ENCODE assay signal across 8 cellular contexts in the genomic region with DNA sequence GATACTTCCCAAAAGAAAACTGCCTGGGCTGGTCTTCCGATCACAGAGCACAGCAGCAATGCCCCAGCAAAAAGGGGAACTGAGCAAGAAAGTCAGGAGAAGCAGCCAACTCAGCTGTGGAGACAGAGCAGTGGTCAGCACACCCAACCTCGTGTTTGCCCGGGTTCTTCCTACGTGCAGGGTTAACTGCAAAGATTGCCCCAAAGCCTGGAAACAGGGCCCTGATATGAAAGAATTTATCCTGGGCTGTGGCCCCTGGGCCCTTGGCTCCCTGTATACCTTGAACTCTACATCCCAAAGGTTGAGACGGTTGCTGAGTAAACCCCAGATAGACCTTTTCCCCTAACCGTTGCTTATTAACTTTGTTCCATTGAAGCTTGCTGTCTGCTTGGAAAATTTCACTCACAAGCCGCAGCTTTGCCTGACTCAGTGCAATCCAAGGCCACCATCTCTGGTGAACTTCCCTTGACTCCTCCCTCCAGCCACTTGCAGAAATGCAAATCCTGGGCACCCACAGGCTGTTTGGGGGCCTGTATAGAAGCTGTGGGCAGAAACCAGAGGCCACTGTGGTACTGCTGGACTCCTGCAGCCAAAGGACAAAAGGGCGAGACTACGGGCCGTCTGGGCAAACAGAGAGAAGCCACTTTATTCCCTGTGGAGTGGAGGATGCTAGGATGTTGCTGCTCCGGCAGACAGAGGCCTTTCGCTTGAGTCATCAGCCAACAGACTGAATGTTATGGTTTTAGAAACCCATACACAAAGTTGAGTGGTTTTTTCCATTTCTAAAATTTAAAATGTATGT. TPM values are rescaled to one million over a fixed set of nuclear protein-coding genes. Genes with fewer than 3 reads are reported as not detected.
A peak's percentile ranks its signal among the peaks of the same experiment; 100 is the strongest.
DNase-seq lines count a peak whose midpoint lies in the region; ATAC-seq lines count a peak whose summit lies in the region.

No MANE protein-coding gene starts in this region.

- H3K9me3 ChIP-seq in iPS-18a (ENCODE audit: control insufficient read depth, low read depth, low read length) (no peaks in the 10 kb centered on the region), subcutaneous abdominal adipose tissue (ENCODE audit: control insufficient read depth in 5 of 5, low read length in 5 of 5) (no peaks in the 10 kb centered on the region)

- peak overlapping the region; percentile 47 for H3K27ac Mint-ChIP-seq in activated T-cell treated with anti-CD3 and anti-CD28 coated beads, Interleukin-2, amount 50 U/mL, for 72 hours

- H3K36me3 ChIP-seq in iPS-18a (ENCODE audit: control insufficient read depth, low read depth, low read length) (peaks cover 7% of the 10 kb centered on the region), subcutaneous abdominal adipose tissue (ENCODE audit: control insufficient read depth in 5 of 5, insufficient read depth in 5 of 5, low read length in 5 of 5) (peaks cover 0 to 24% (median 8%) of the 10 kb centered on the region in 5 donors)

- ATAC-seq in GM19438 (IDR thresholded peaks at IDR 0.05; ENCODE audit: low read depth, unreplicated experiment) = peak; percentile 83
- peak; percentile 65 for ATAC-seq in HG03442 (IDR thresholded peaks at IDR 0.05; ENCODE audit: unreplicated experiment)
- peak; percentile 74 to 76 for ATAC-seq in activated T-cell treated with anti-CD3 and anti-CD28 coated beads, Interleukin-2, amount 50 U/mL, for 72 hours (replicated peaks in 1 of 2)

- H3K9me3 Mint-ChIP-seq in activated T-cell treated with anti-CD3 and anti-CD28 coated beads, Interleukin-2, amount 50 U/mL, for 72 hours = no peaks in the 10 kb centered on the region

- peaks cover 15% of the 10 kb centered on the region for H3K4me1 Mint-ChIP-seq in activated T-cell treated with anti-CD3 and anti-CD28 coated beads, Interleukin-2, amount 50 U/mL, for 72 hours (ENCODE audit: low read depth)

- no peak overlapping the region for H3K4me3 ChIP-seq in iPS-18a (ENCODE audit: low read length)
- H3K4me3 ChIP-seq in subcutaneous abdominal adipose tissue (ENCODE audit: low read depth in 1 of 5, low read length in 5 of 5) = no peak overlapping the region

- DNase-seq in AG20443 (ENCODE audit: low spot score) (peak; percentile 71), Ammon's horn (ENCODE audit: low spot score) (no peak), D341Med (ENCODE audit: low spot score) (no peak)
- peak; percentile 12 to 22 for DNase-seq in activated T-cell treated with anti-CD3 and anti-CD28 coated beads, Interleukin-2, amount 50 U/mL, for 72 hours

- peak overlapping the region; percentile 30 for H3K27ac ChIP-seq in iPS-18a (ENCODE audit: low read length)
- peak overlapping the region; percentile 71 for H3K27ac ChIP-seq in subcutaneous abdominal adipose tissue (ENCODE audit: low read depth, low read length)

- peak overlapping the region; percentile 6 to 38 for H3K4me3 Mint-ChIP-seq in activated T-cell treated with anti-CD3 and anti-CD28 coated beads, Interleukin-2, amount 50 U/mL, for 72 hours

- peaks cover 2% of the 10 kb centered on the region for H3K27me3 Mint-ChIP-seq in activated T-cell treated with anti-CD3 and anti-CD28 coated beads, Interleukin-2, amount 50 U/mL, for 72 hours (ENCODE audit: low read depth)

- H3K9ac ChIP-seq in iPS-18a (ENCODE audit: low read length) (no peak overlapping the region), subcutaneous abdominal adipose tissue (ENCODE audit: low read length in 5 of 5) (no peak overlapping the region)

- H3K4me1 ChIP-seq in iPS-18a (ENCODE audit: control insufficient read depth, low read depth, low read length) (peaks cover 62% of the 10 kb centered on the region), subcutaneous abdominal adipose tissue (ENCODE audit: control insufficient read depth in 5 of 5, insufficient read depth in 5 of 5, low read length in 5 of 5) (peaks cover 12 to 98% (median 94%) of the 10 kb centered on the region in 5 donors)

- no peaks in the 10 kb centered on the region for H3K36me3 Mint-ChIP-seq in activated T-cell treated with anti-CD3 and anti-CD28 coated beads, Interleukin-2, amount 50 U/mL, for 72 hours (ENCODE audit: insufficient read depth in 2 of 2)

- H3K27me3 ChIP-seq in iPS-18a (ENCODE audit: control insufficient read depth, insufficient read depth, low read length) (no peaks in the 10 kb centered on the region), subcutaneous abdominal adipose tissue (ENCODE audit: control insufficient read depth in 5 of 5, insufficient read depth in 4 of 5, low read length in 5 of 5) (no peaks in the 10 kb centered on the region)

RNA-seq across cellular contexts. Expression of gene NRP2, which starts 18.2 kb away (rescaled TPM):
- total RNA-seq in activated T-cell treated with anti-CD3 and anti-CD28 coated beads, Interleukin-2, amount 50 U/mL, for 72 hours = 1 to 10 TPM; 2.5 to 2.6 TPM

Comparison
In these comparisons a context has a peak if more than half of its experiments do, and no peak if none do; other contexts are left out.
1. DNase-seq: peak in AG20443 (single experiment) and activated T-cell treated with anti-CD3 and anti-CD28 coated beads, Interleukin-2, amount 50 U/mL, for 72 hours (2 of 2); none in Ammon's horn (single experiment) and D341Med (single experiment).
2. Peak in every context shown above with its lines, with median percentiles within 50 percentile points of each other: ATAC-seq.